14 cellular contexts compared by ENCODE assay signal in genomic region chr4:107212565-107212964, GRCh38.
DNase-seq lines count a peak whose midpoint lies in the region; TF ChIP-seq lines count a peak whose summit lies in the region.
"Had no signal": no experiment of that assay in that cellular context is flagged by ENCODE, and none has a peak within 500 bp of the region (broad histone marks: within the 10 kb centered on the region; RNA-seq: fewer than 3 reads in every experiment).

No MANE protein-coding gene starts in this region.

- H3K4me1 ChIP-seq in SK-N-SH (ENCODE audit: control insufficient read depth in 1 of 2, insufficient read depth in 2 of 2, low read depth in 1 of 2, low read length in 1 of 2) (peaks cover 27 to 36% of the 10 kb centered on the region in 2 experiments), HAP-1 (no peaks in the 10 kb centered on the region)

- H3K27ac Mint-ChIP-seq in HFFc6 (peak overlapping the region; percentile 74), glutamatergic neuron (ENCODE audit: unreplicated experiment) (peak overlapping the region; percentile 77)
- H3K27ac Mint-ChIP-seq: CD4-positive, alpha-beta memory T cell had no signal

- peak overlapping the region; percentile 53; the same call in 1 of the 2 replicates for H3K4me3 Mint-ChIP-seq in HFFc6
- H3K4me3 Mint-ChIP-seq in glutamatergic neuron (ENCODE audit: unreplicated experiment) = no peak overlapping the region
- H3K4me3 Mint-ChIP-seq: CD4-positive, alpha-beta memory T cell had no signal

- no peak overlapping the region for H2AFZ ChIP-seq in SK-N-SH (ENCODE audit: low read depth)

- H3K27ac ChIP-seq in SK-N-SH (ENCODE audit: low read depth in 2 of 2, low read length in 1 of 2) = peak overlapping the region; percentile 83 to 100

- H4K20me1 ChIP-seq in SK-N-SH (ENCODE audit: insufficient read depth) = no peaks in the 10 kb centered on the region

- H3K4me3 ChIP-seq in SK-N-SH (ENCODE audit: low read depth in 2 of 2, low read length in 1 of 2) (no peak overlapping the region), HAP-1 (no peak overlapping the region)

- H3F3A ChIP-seq in SK-N-SH (replicated peaks; ENCODE audit: insufficient read depth) = peaks cover 23% of the 10 kb centered on the region

- H3K9ac ChIP-seq in SK-N-SH = no peak overlapping the region

- no peaks in the 10 kb centered on the region for H3K36me3 Mint-ChIP-seq in HFFc6 (ENCODE audit: low read depth)
- no peaks in the 10 kb centered on the region for H3K36me3 Mint-ChIP-seq in glutamatergic neuron (ENCODE audit: unreplicated experiment)
- H3K36me3 Mint-ChIP-seq: CD4-positive, alpha-beta memory T cell had no signal

- H3K79me2 ChIP-seq in SK-N-SH (ENCODE audit: insufficient read depth) = no peaks in the 10 kb centered on the region

- POLR2A ChIA-PET in SK-N-SH (lab: Yijun Ruan, JAX) = no interaction called here

- DNase-seq in HFFc6 (no peak), SK-N-SH (peak; percentile 48), glutamatergic neuron (no peak), anterior cingulate cortex (lab: John Stamatoyannopoulos, UW) (no peak), HAP-1 (ENCODE audit: low spot score in 2 of 2) (no peak), T-helper 9 cell (no peak)
- DNase-seq: C1 segment of cervical spinal cord; Calu3; CD4-positive, alpha-beta memory T cell; COR-L47; DMS53; DMS79 treated with DMSO at 0.1 percent for 48 hours; GF-D8; H7 had no signal

- H3K36me3 ChIP-seq in SK-N-SH (replicated peaks in 1 of 2; ENCODE audit: control insufficient read depth in 1 of 2, insufficient read depth in 2 of 2, low read length in 1 of 2) (no peaks in the 10 kb centered on the region), HAP-1 (replicated peaks) (no peaks in the 10 kb centered on the region)

- H3K9me3 ChIP-seq in SK-N-SH (no peaks in the 10 kb centered on the region), HAP-1 (no peaks in the 10 kb centered on the region)

- H3K9me3 Mint-ChIP-seq in HFFc6 = no peaks in the 10 kb centered on the region
- H3K9me3 Mint-ChIP-seq in glutamatergic neuron (ENCODE audit: unreplicated experiment) = peaks cover 3% of the 10 kb centered on the region

- in situ Hi-C loops in HAP-1 (cut with MboI; ENCODE audit: low sequenced_read_pairs) = no loop called here

- TF ChIP-seq CTCF in HFFc6 (IDR thresholded peaks at IDR 0.05) = no peak
- TF ChIP-seq CTCF in SK-N-SH (IDR thresholded peaks at IDR 0.05) = no peak
- TF ChIP-seq CTCF in glutamatergic neuron (IDR thresholded peaks at IDR 0.05; ENCODE audit: partially characterized antibody, unreplicated experiment) = no peak

- TF ChIP-seq RAD21 in SK-N-SH (IDR thresholded peaks at IDR 0.05; ENCODE audit: low read length) = no peak

- 15% methylated on average over 2 of the region's 2 CpGs for WGBS in SK-N-SH (ENCODE audit: low lambda C conversion rate)

- H3K4me2 ChIP-seq in SK-N-SH = peak overlapping the region; percentile 29; the same call in 1 of the 2 replicates

- peak; percentile 94 to 98 for TF ChIP-seq EP300 in SK-N-SH (IDR thresholded peaks at IDR 0.05; ENCODE audit: borderline replicate concordance in 1 of 2, low read depth in 1 of 2, low read length in 1 of 2)

- no peaks in the 10 kb centered on the region for H3K9me2 ChIP-seq in SK-N-SH

- H3K27me3 Mint-ChIP-seq in HFFc6 (ENCODE audit: insufficient read depth) (peaks cover 2% of the 10 kb centered on the region; the same call in 1 of the 2 replicates), glutamatergic neuron (ENCODE audit: unreplicated experiment) (peaks cover 4% of the 10 kb centered on the region)

- CTCF ChIA-PET in SK-N-SH (lab: Yijun Ruan, JAX) = interaction anchor here (0.7 kb wide), 1 partner anchor 14 kb away, joined by 3 read pairs; no protein-coding TSS in a partner anchor

- peaks cover 67% of the 10 kb centered on the region for H3K4me1 Mint-ChIP-seq in HFFc6 (ENCODE audit: low read depth)
- H3K4me1 Mint-ChIP-seq in glutamatergic neuron (ENCODE audit: low read depth, unreplicated experiment) = peaks cover 24% of the 10 kb centered on the region
- H3K4me1 Mint-ChIP-seq: CD4-positive, alpha-beta memory T cell had no signal

- no peaks in the 10 kb centered on the region for H3K27me3 ChIP-seq in SK-N-SH (ENCODE audit: insufficient read depth)
- H3K27me3 ChIP-seq in HAP-1 (ENCODE audit: low read depth) = no peaks in the 10 kb centered on the region

TF ChIP-seq in SK-N-SH, 30 proteins besides CTCF, POLR2A, EP300 and RAD21 (continues in another document):
- TF ChIP-seq YY1 (IDR thresholded peaks at IDR 0.05; ENCODE audit: low read depth) (no peak), RFX5 (IDR thresholded peaks at IDR 0.05; ENCODE audit: low read length) (no peak), POLR2AphosphoS5 (IDR thresholded peaks at IDR 0.05; ENCODE audit: low read depth, low read length) (peak; percentile 95), USF2 (IDR thresholded peaks at IDR 0.05; ENCODE audit: borderline replicate concordance, low read depth, low read length) (no peak), SMC3 (IDR thresholded peaks at IDR 0.05; ENCODE audit: low read depth, low read length) (no peak), RCOR1 (IDR thresholded peaks at IDR 0.05; ENCODE audit: low read length) (peak; percentile 71), RXRA (IDR thresholded peaks at IDR 0.05; ENCODE audit: borderline replicate concordance, low read depth) (peak; percentile 97), SIN3A (IDR thresholded peaks at IDR 0.05; ENCODE audit: borderline replicate concordance, low read depth, low read length) (no peak), EZH2phosphoT487 (IDR thresholded peaks at IDR 0.05; ENCODE audit: borderline replicate concordance, low read depth) (no peak), GATA2 (CRISPR knock-in tag; IDR thresholded peaks at IDR 0.05) (no peak), NRF1 (IDR thresholded peaks at IDR 0.05; ENCODE audit: low read depth, low read length) (no peak), MXI1 (IDR thresholded peaks at IDR 0.05; ENCODE audit: low read depth, low read length) (no peak), JUND (IDR thresholded peaks at IDR 0.05) (peak; percentile 70), TCF12 (IDR thresholded peaks at IDR 0.05) (peak; percentile 98), MEF2A (IDR thresholded peaks at IDR 0.05; ENCODE audit: borderline replicate concordance, low read depth) (peak; percentile 36; the same call in 1 of the 2 replicates), TEAD4 (IDR thresholded peaks at IDR 0.05; ENCODE audit: borderline replicate concordance, insufficient read depth) (peak; percentile 90), FOSL2 (IDR thresholded peaks at IDR 0.05; ENCODE audit: borderline replicate concordance, low read depth) (0 out of 2 replicates have a peak, but pooled peaks have one; percentile 19), FOXM1 (IDR thresholded peaks at IDR 0.05; ENCODE audit: low read depth) (peak; percentile 91), GABPA (IDR thresholded peaks at IDR 0.05; ENCODE audit: low read depth) (0 out of 2 replicates have a peak, but pooled peaks have one; percentile 15), ELF1 (IDR thresholded peaks at IDR 0.05) (no peak), NFIC (IDR thresholded peaks at IDR 0.05; ENCODE audit: borderline replicate concordance) (peak; percentile 60)
- TF ChIP-seq, protein P1, sequence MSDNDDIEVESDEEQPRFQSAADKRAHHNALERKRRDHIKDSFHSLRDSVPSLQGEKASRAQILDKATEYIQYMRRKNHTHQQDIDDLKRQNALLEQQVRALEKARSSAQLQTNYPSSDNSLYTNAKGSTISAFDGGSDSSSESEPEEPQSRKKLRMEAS (IDR thresholded peaks at IDR 0.05; ENCODE audit: low read depth) = no peak
- TF ChIP-seq, protein P2, sequence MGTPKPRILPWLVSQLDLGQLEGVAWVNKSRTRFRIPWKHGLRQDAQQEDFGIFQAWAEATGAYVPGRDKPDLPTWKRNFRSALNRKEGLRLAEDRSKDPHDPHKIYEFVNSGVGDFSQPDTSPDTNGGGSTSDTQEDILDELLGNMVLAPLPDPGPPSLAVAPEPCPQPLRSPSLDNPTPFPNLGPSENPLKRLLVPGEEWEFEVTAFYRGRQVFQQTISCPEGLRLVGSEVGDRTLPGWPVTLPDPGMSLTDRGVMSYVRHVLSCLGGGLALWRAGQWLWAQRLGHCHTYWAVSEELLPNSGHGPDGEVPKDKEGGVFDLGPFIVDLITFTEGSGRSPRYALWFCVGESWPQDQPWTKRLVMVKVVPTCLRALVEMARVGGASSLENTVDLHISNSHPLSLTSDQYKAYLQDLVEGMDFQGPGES (IDR thresholded peaks at IDR 0.05; ENCODE audit: low read depth, low read length) = no peak
- TF ChIP-seq, protein P3, sequence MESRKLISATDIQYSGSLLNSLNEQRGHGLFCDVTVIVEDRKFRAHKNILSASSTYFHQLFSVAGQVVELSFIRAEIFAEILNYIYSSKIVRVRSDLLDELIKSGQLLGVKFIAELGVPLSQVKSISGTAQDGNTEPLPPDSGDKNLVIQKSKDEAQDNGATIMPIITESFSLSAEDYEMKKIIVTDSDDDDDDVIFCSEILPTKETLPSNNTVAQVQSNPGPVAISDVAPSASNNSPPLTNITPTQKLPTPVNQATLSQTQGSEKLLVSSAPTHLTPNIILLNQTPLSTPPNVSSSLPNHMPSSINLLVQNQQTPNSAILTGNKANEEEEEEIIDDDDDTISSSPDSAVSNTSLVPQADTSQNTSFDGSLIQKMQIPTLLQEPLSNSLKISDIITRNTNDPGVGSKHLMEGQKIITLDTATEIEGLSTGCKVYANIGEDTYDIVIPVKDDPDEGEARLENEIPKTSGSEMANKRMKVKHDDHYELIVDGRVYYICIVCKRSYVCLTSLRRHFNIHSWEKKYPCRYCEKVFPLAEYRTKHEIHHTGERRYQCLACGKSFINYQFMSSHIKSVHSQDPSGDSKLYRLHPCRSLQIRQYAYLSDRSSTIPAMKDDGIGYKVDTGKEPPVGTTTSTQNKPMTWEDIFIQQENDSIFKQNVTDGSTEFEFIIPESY (IDR thresholded peaks at IDR 0.05; ENCODE audit: borderline replicate concordance, low read depth) = 0 out of 2 replicates have a peak, but pooled peaks have one; percentile 32
